Comparison of ENCODE assay signal across 13 cellular contexts in the genomic region with DNA sequence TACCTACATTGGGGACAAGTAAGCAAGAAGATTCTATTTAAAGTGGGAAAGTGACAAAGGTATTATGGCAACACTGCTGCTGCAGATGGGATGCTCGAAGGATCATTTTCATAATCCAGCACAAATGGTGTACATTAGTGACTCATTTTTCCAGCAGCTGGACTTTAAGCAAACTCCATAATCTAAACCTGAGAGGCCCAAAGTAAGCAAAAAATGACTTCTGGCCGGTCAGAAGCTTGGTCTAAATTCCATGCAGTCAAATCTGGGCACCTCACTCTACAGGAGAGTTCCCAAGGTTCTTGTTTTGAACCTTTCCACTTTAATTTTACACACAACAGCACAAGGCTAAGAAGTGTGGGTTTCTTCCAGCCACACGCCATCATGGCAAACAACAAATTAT.
"Had no signal": no experiment of that assay in that cellular context is flagged by ENCODE, and none has a peak within 500 bp of the region (broad histone marks: within the 10 kb centered on the region; RNA-seq: fewer than 3 reads in every experiment).

No MANE protein-coding gene starts in this region.

- H3K27me3 ChIP-seq: cardiac muscle cell, left lung, neutrophil had no signal

- H3K4me1 ChIP-seq: left lung had no signal

- ATAC-seq: activated CD4-positive, alpha-beta T cell treated with anti-CD3 and anti-CD28 coated beads for 36 hours; left lung; stimulated activated memory B cell treated with anti-CD40 and anti-IgM and Interleukin-4, amounts not matched to agents 10 μg/mL and 1 μg/mL and 100 μg/mL, for 72 hours; T-helper 17 cell had no signal

- H3K36me3 ChIP-seq: cardiac muscle cell, left lung, neutrophil had no signal

- H3K27ac ChIP-seq: cardiac muscle cell, left lung, neutrophil had no signal

- H3K4me3 ChIP-seq: cardiac muscle cell, left lung had no signal

- DNase-seq: activated CD4-positive, alpha-beta memory T cell treated with anti-CD3 and anti-CD28 coated beads, Interleukin-2, amount 10 ng/mL, durations not matched to agents 7 days and 5 days; activated CD4-positive, alpha-beta T cell treated with anti-CD3 and anti-CD28 coated beads for 36 hours; activated naive CD4-positive, alpha-beta T cell treated with anti-CD3 and anti-CD28 coated beads, Interleukin-2, amount 10 ng/mL, durations not matched to agents 7 days and 5 days; activated T-cell treated with anti-CD3 and anti-CD28 coated beads, Interleukin-2, amount 50 U/mL, for 24 hours; kidney; left lung; mammary epithelial cell; naive B cell; stimulated activated CD4-positive, alpha-beta T cell treated with anti-CD3 and anti-CD28 coated beads, Interleukin-2, amount 100 ng/mL, for 48 hours; T-helper 17 cell had no signal

- H3K9me3 ChIP-seq: left lung, neutrophil had no signal
